ENCODE assay signal across 20 cellular contexts in genomic region chr3:33989229-33989628, GRCh38.
"Had no signal": no experiment of that assay in that cellular context is flagged by ENCODE, and none has a peak within 500 bp of the region (broad histone marks: within the 10 kb centered on the region; RNA-seq: fewer than 3 reads in every experiment).

No MANE protein-coding gene starts in this region.

- H3K4me3 Mint-ChIP-seq: dendritic cell treated with granulocyte-macrophage colony-stimulating factor and Interleukin-4, amounts not matched to agents 40 ng/mL and 50 ng/mL, for 4 days; effector memory CD8-positive, alpha-beta T cell; naive thymus-derived CD4-positive, alpha-beta T cell; nephron progenitor cell; stimulated activated memory B cell treated with anti-CD40 and anti-IgM and Interleukin-4, amounts not matched to agents 10 μg/mL and 1 μg/mL and 100 μg/mL, for 72 hours; stimulated activated naive CD8-positive, alpha-beta T cell treated with anti-CD3 and anti-CD28 coated beads, Interleukin-15, Interleukin-2, amounts not matched to agents 100 ng/mL and 50 ng/mL, for 24 hours had no signal

- H3K9me3 ChIP-seq: tibial artery, upper lobe of left lung, vagina had no signal

- H3K36me3 Mint-ChIP-seq: naive thymus-derived CD4-positive, alpha-beta T cell; stimulated activated memory B cell treated with anti-CD40 and anti-IgM and Interleukin-4, amounts not matched to agents 10 μg/mL and 1 μg/mL and 100 μg/mL, for 72 hours had no signal

- H3K36me3 ChIP-seq: heart right ventricle, spleen, tibial artery, upper lobe of left lung, vagina had no signal

- DNase-seq: effector memory CD8-positive, alpha-beta T cell; foreskin melanocyte; heart right ventricle; hypothalamus; islet precursor cell; mammary epithelial cell; naive thymus-derived CD4-positive, alpha-beta T cell; nephron progenitor cell; spleen; stimulated activated CD4-positive, alpha-beta T cell treated with anti-CD3 and anti-CD28 coated beads, Interleukin-15, amount 100 ng/mL, for 24 hours; stimulated activated CD4-positive, alpha-beta T cell treated with anti-CD3 and anti-CD28 coated beads, Interleukin-1b, Interleukin-23, amount 100 ng/mL, for 48 hours; stimulated activated CD4-positive, alpha-beta T cell treated with anti-CD3 and anti-CD28 coated beads, Interleukin-4, amount 100 ng/mL, for 24 hours; tibial artery; upper lobe of left lung had no signal

- H3K27me3 ChIP-seq: spleen, tibial artery, upper lobe of left lung, vagina had no signal

- H3K4me1 ChIP-seq: heart right ventricle, spleen, tibial artery, upper lobe of left lung, vagina had no signal

- H3K9me3 Mint-ChIP-seq: effector memory CD8-positive, alpha-beta T cell; stimulated activated memory B cell treated with anti-CD40 and anti-IgM and Interleukin-4, amounts not matched to agents 10 μg/mL and 1 μg/mL and 100 μg/mL, for 72 hours had no signal

- H3K27ac Mint-ChIP-seq: dendritic cell treated with granulocyte-macrophage colony-stimulating factor and Interleukin-4, amounts not matched to agents 40 ng/mL and 50 ng/mL, for 4 days; nephron progenitor cell; stimulated activated memory B cell treated with anti-CD40 and anti-IgM and Interleukin-4, amounts not matched to agents 10 μg/mL and 1 μg/mL and 100 μg/mL, for 72 hours; stimulated activated naive CD8-positive, alpha-beta T cell treated with anti-CD3 and anti-CD28 coated beads, Interleukin-15, Interleukin-2, amounts not matched to agents 100 ng/mL and 50 ng/mL, for 24 hours had no signal

- H3K27me3 Mint-ChIP-seq: dendritic cell treated with granulocyte-macrophage colony-stimulating factor and Interleukin-4, amounts not matched to agents 40 ng/mL and 50 ng/mL, for 4 days had no signal

- H3K4me1 Mint-ChIP-seq: nephron progenitor cell; stimulated activated memory B cell treated with anti-CD40 and anti-IgM and Interleukin-4, amounts not matched to agents 10 μg/mL and 1 μg/mL and 100 μg/mL, for 72 hours had no signal

- H3K4me3 ChIP-seq: heart right ventricle, spleen, tibial artery, upper lobe of left lung, vagina had no signal

- H3K27ac ChIP-seq: heart right ventricle, spleen, tibial artery, upper lobe of left lung, vagina had no signal

- ATAC-seq: effector memory CD8-positive, alpha-beta T cell; heart right ventricle; left lobe of liver; naive thymus-derived CD4-positive, alpha-beta T cell; sciatic nerve; stimulated activated memory B cell treated with anti-CD40 and anti-IgM and Interleukin-4, amounts not matched to agents 10 μg/mL and 1 μg/mL and 100 μg/mL, for 72 hours had no signal
